31 cellular contexts compared by ENCODE assay signal in the genomic region with DNA sequence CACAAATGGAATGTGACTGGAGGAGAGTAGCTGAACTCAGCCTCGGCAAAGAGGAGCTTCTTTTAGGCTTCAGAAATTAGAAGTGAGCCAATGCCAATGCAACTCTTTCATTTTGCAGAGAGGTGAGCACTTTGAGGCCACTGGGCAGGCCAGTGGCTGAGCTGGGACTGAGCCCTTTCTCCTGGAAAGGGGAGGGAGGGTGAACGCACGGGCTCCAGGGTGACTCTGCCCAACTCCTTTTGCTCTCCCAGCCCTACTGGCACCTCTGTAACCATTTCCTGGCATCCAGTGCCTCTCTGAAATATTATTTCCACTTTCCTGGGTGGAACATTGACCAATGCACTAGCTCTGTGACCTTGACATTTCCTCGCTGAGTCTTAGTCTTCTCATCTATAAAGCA.
DNase-seq lines count a peak whose midpoint lies in the region; ATAC-seq and TF ChIP-seq lines count a peak whose summit lies in the region.
"Had no signal": no experiment of that assay in that cellular context is flagged by ENCODE, and none has a peak within 500 bp of the region (broad histone marks: within the 10 kb centered on the region; RNA-seq: fewer than 3 reads in every experiment).

No MANE protein-coding gene starts in this region.

- peak overlapping the region; percentile 64 for H3K27ac Mint-ChIP-seq in dendritic cell treated with granulocyte-macrophage colony-stimulating factor and Interleukin-4, amounts not matched to agents 40 ng/mL and 50 ng/mL, for 4 days
- H3K27ac Mint-ChIP-seq: B cell; CD4-positive, alpha-beta memory T cell; CD4-positive, alpha-beta T cell; CD4-positive, CD25-positive, alpha-beta regulatory T cell; CD8-positive, alpha-beta memory T cell; CD8-positive, alpha-beta T cell had no signal

- no peak for TF ChIP-seq CTCF in right atrium auricular region (IDR thresholded peaks at IDR 0.05)

- no peaks in the 10 kb centered on the region for H3K9me3 Mint-ChIP-seq in dendritic cell treated with granulocyte-macrophage colony-stimulating factor and Interleukin-4, amounts not matched to agents 40 ng/mL and 50 ng/mL, for 4 days
- H3K9me3 Mint-ChIP-seq: CD14-positive monocyte; CD4-positive, alpha-beta memory T cell; CD4-positive, alpha-beta T cell; CD8-positive, alpha-beta memory T cell; CD8-positive, alpha-beta T cell had no signal

- ATAC-seq in GM18861 (IDR thresholded peaks at IDR 0.05; ENCODE audit: unreplicated experiment) = no peak
- ATAC-seq: A549; CD8-positive, alpha-beta T cell had no signal

- H3K4me3 ChIP-seq in right atrium auricular region = no peak overlapping the region
- H3K4me3 ChIP-seq: A549; BLaER1; BLaER1 treated with 17β-estradiol and CSF1 and Interleukin-3, amounts not matched to agents 10 nM and 100 nM had no signal

- no peaks in the 10 kb centered on the region for H3K9me3 ChIP-seq in right atrium auricular region
- H3K9me3 ChIP-seq: A549; BE2C; BLaER1; BLaER1 treated with 17β-estradiol and CSF1 and Interleukin-3, amounts not matched to agents 10 nM and 100 nM; Caco-2 had no signal

- H3K27me3 ChIP-seq in right atrium auricular region = no peaks in the 10 kb centered on the region
- H3K27me3 ChIP-seq: BE2C; BLaER1; BLaER1 treated with 17β-estradiol and CSF1 and Interleukin-3, amounts not matched to agents 10 nM and 100 nM had no signal

- no peaks in the 10 kb centered on the region for H3K27me3 Mint-ChIP-seq in dendritic cell treated with granulocyte-macrophage colony-stimulating factor and Interleukin-4, amounts not matched to agents 40 ng/mL and 50 ng/mL, for 4 days
- H3K27me3 Mint-ChIP-seq: CD4-positive, alpha-beta memory T cell; CD4-positive, alpha-beta T cell had no signal

- intact Hi-C loops in dendritic cell treated with granulocyte-macrophage colony-stimulating factor and Interleukin-4, amounts not matched to agents 40 ng/mL and 50 ng/mL, for 4 days (cut with micrococcal nuclease) = no loop called here
- intact Hi-C loops in posterior vena cava (cut with DNase I) = no loop called here

- no peak overlapping the region for H3K27ac ChIP-seq in right atrium auricular region
- H3K27ac ChIP-seq: 22Rv1; A549; BLaER1; BLaER1 treated with 17β-estradiol and CSF1 and Interleukin-3, amounts not matched to agents 10 nM and 100 nM; C4-2B had no signal

- no peaks in the 10 kb centered on the region for H3K36me3 ChIP-seq in right atrium auricular region
- H3K36me3 ChIP-seq: BE2C, BLaER1 had no signal

- no peaks in the 10 kb centered on the region for H3K4me1 ChIP-seq in right atrium auricular region
- H3K4me1 ChIP-seq: A549, BE2C, BLaER1, Caco-2 had no signal

- peaks cover 68% of the 10 kb centered on the region for H3K4me1 Mint-ChIP-seq in dendritic cell treated with granulocyte-macrophage colony-stimulating factor and Interleukin-4, amounts not matched to agents 40 ng/mL and 50 ng/mL, for 4 days (ENCODE audit: low read depth)
- H3K4me1 Mint-ChIP-seq: B cell; CD4-positive, alpha-beta memory T cell; CD4-positive, CD25-positive, alpha-beta regulatory T cell; CD8-positive, alpha-beta memory T cell had no signal

- peaks cover 55% of the 10 kb centered on the region for H3K36me3 Mint-ChIP-seq in dendritic cell treated with granulocyte-macrophage colony-stimulating factor and Interleukin-4, amounts not matched to agents 40 ng/mL and 50 ng/mL, for 4 days (ENCODE audit: low read depth)
- H3K36me3 Mint-ChIP-seq: CD4-positive, alpha-beta memory T cell; CD4-positive, CD25-positive, alpha-beta regulatory T cell; CD8-positive, alpha-beta memory T cell; CD8-positive, alpha-beta T cell had no signal

- H3K4me3 Mint-ChIP-seq in dendritic cell treated with granulocyte-macrophage colony-stimulating factor and Interleukin-4, amounts not matched to agents 40 ng/mL and 50 ng/mL, for 4 days = no peak overlapping the region
- H3K4me3 Mint-ChIP-seq: B cell; CD14-positive monocyte; CD4-positive, alpha-beta memory T cell; CD4-positive, alpha-beta T cell; CD4-positive, CD25-positive, alpha-beta regulatory T cell; CD8-positive, alpha-beta memory T cell; CD8-positive, alpha-beta T cell had no signal

- DNase-seq in posterior vena cava (ENCODE audit: low spot score) (peak; percentile 41), right atrium auricular region (ENCODE audit: low spot score) (no peak)
- DNase-seq: 8988T; ACHN; AML-193; BE2C; C1 segment of cervical spinal cord; Caco-2; Calu3; CD4-positive, alpha-beta memory T cell; CD4-positive, alpha-beta T cell; CD4-positive, CD25-positive, alpha-beta regulatory T cell; CD8-positive, alpha-beta memory T cell; CD8-positive, alpha-beta T cell; COR-L47; DMS 273 treated with DMSO at 0.1 percent for 48 hours; DMS153; DMS53; DMS79; DMS79 treated with DMSO at 0.1 percent for 48 hours; DND-41; EL had no signal
